ENCODE assay signal across 33 cellular contexts in genomic region chr10:45534572-45534971, GRCh38.
"Had no signal": no experiment of that assay in that cellular context is flagged by ENCODE, and none has a peak within 500 bp of the region (broad histone marks: within the 10 kb centered on the region; RNA-seq: fewer than 3 reads in every experiment).

No MANE protein-coding gene starts in this region.

- H3K9me3 ChIP-seq: MG63 had no signal

- H3K27me3 ChIP-seq: MG63 had no signal

- H3K27ac ChIP-seq: KMS-11 had no signal

- H3K36me3 ChIP-seq: MG63 had no signal

- DNase-seq: Karpas-422, Kasumi-1, KG1, MG63, MM.1S, MV-4-11, NCI-H1048, NCI-H1092, NCI-H1092 treated with DMSO at 0.1 percent for 48 hours, NCI-H1105, NCI-H1105 treated with DMSO at 0.1 percent for 48 hours, NCI-H1417 treated with DMSO at 0.1 percent for 48 hours, NCI-H1436, NCI-H1436 treated with DMSO at 0.1 percent for 48 hours, NCI-H146, NCI-H1694, NCI-H1694 treated with DMSO at 0.1 percent for 48 hours, NCI-H187 treated with DMSO at 0.1 percent for 48 hours, NCI-H1930, NCI-H2029, NCI-H2029 treated with DMSO at 0.1 percent for 48 hours, NCI-H2081, NCI-H2081 treated with DMSO at 0.1 percent for 48 hours, NCI-H2107, NCI-H2171, NCI-H2171 treated with DMSO at 0.1 percent for 48 hours, NCI-H2227 treated with DMSO at 0.1 percent for 48 hours, NCI-H226, NCI-H345, NCI-H446, NCI-H446 treated with DMSO at 0.1 percent for 48 hours, NCI-H510A had no signal

- H3K4me3 ChIP-seq: MG63 had no signal
